In the genomic region with DNA sequence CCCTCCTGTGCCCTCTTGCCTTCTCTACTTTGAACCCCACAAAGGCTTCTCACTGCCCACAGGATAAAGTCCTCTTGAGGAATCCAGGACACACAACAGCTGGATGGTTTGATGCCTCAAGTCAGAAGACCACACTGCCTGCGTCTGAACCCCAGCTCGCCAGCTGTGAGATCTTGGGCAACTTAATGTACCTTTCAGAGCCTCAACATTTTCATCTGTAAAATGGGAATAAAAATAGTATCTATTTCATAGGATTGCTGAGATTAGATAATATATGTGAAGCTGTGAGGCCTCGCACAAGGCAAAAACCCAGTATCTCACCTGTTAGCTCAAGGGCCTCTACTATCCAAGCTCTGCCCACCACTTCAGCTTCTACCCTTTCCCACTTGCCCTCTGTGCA, we compare ENCODE assay signal across 18 cellular contexts.
"Had no signal": no experiment of that assay in that cellular context is flagged by ENCODE, and none has a peak within 500 bp of the region (broad histone marks: within the 10 kb centered on the region; RNA-seq: fewer than 3 reads in every experiment).

No MANE protein-coding gene starts in this region.

- H3K9me3 Mint-ChIP-seq: activated CD4-positive, alpha-beta T cell treated with anti-CD3 and anti-CD28 coated beads, Interleukin-2, amount 10 ng/mL, durations not matched to agents 7 days and 5 days; activated naive CD4-positive, alpha-beta T cell treated with anti-CD3 and anti-CD28 coated beads, Interleukin-2, amount 10 ng/mL, durations not matched to agents 7 days and 5 days; activated T-helper 2 cell treated with anti-CD3 and anti-CD28 coated beads, Interferon-gamma antibody, Interleukin-2, Interleukin-4, amounts not matched to agents 10 μg/mL and 5 μg/mL and 100 μg/mL, durations not matched to agents 14 hours and 24 hours and 36 hours; naive thymus-derived CD8-positive, alpha-beta T cell had no signal

- ATAC-seq: mucosa of descending colon; naive thymus-derived CD8-positive, alpha-beta T cell had no signal

- H3K27me3 Mint-ChIP-seq: activated CD4-positive, alpha-beta T cell treated with anti-CD3 and anti-CD28 coated beads, Interleukin-2, amount 10 ng/mL, durations not matched to agents 7 days and 5 days; naive thymus-derived CD8-positive, alpha-beta T cell; progenitor cell of endocrine pancreas had no signal

- H3K4me3 Mint-ChIP-seq: activated CD4-positive, alpha-beta T cell treated with anti-CD3 and anti-CD28 coated beads, Interleukin-2, amount 10 ng/mL, durations not matched to agents 7 days and 5 days had no signal

- H3K27me3 ChIP-seq: brain microvascular endothelial cell, right atrium auricular region, stomach had no signal

- H3K27ac Mint-ChIP-seq: activated naive CD4-positive, alpha-beta T cell treated with anti-CD3 and anti-CD28 coated beads, Interleukin-2, amount 10 ng/mL, durations not matched to agents 7 days and 5 days had no signal

- DNase-seq: activated CD4-positive, alpha-beta T cell treated with anti-CD3 and anti-CD28 coated beads, Interleukin-2, amount 10 ng/mL, durations not matched to agents 7 days and 5 days; activated CD8-positive, alpha-beta memory T cell treated with anti-CD3 and anti-CD28 coated beads, Interleukin-2, amount 50 U/mL, for 48 hours; activated naive CD4-positive, alpha-beta T cell treated with anti-CD3 and anti-CD28 coated beads, Interleukin-2, amount 10 ng/mL, durations not matched to agents 7 days and 5 days; brain microvascular endothelial cell; cortex of kidney; effector memory CD4-positive, alpha-beta T cell; foreskin fibroblast; left ventricle myocardium inferior; mucosa of descending colon; naive thymus-derived CD8-positive, alpha-beta T cell; stimulated activated CD4-positive, alpha-beta T cell treated with anti-CD3 and anti-CD28 coated beads, Interleukin-4, amount 100 ng/mL, for 24 hours; stomach; T-helper 2 cell had no signal

- H3K27ac ChIP-seq: brain microvascular endothelial cell, left ventricle myocardium inferior, right atrium auricular region, skin epidermis, stomach, thoracic aorta had no signal

- H3K9me3 ChIP-seq: left ventricle myocardium inferior, mucosa of descending colon, right atrium auricular region, stomach, thoracic aorta had no signal

- H3K4me3 ChIP-seq: left ventricle myocardium inferior, mucosa of descending colon, right atrium auricular region, skin epidermis, stomach, thoracic aorta had no signal
